In genomic region chr7:143884978-143885559, GRCh38 we compare ENCODE assay signal across 8 cellular contexts. TPM values are rescaled to one million over a fixed set of nuclear protein-coding genes. Genes with fewer than 3 reads are reported as not detected.
DNase-seq lines count a peak whose midpoint lies in the region; ATAC-seq and TF ChIP-seq lines count a peak whose summit lies in the region.

No MANE protein-coding gene starts in this region.

- 0 out of 2 replicates have a peak overlapping the region, but pooled peaks have one; percentile 48 for H2AFZ ChIP-seq in GM23338

- H3K27me3 Mint-ChIP-seq in GM23338 (ENCODE audit: insufficient read depth, low read depth, poor library complexity): peaks cover 11% of the 10 kb centered on the region
- H3K27me3 Mint-ChIP-seq in brain: peaks cover 20% of the 10 kb centered on the region

- H3K9me3 Mint-ChIP-seq in GM23338 (peaks cover 9% of the 10 kb centered on the region; the same call in 2 of the 3 replicates), brain (peaks cover 16 to 21% (median 18%) of the 10 kb centered on the region in 5 experiments)

- ATAC-seq in GM18499 (IDR thresholded peaks at IDR 0.05; ENCODE audit: insufficient read depth, unreplicated experiment): peak; percentile 57
- ATAC-seq in GM23338: peak; percentile 77

- peaks cover 27% of the 10 kb centered on the region for H3K4me1 Mint-ChIP-seq in GM23338
- H3K4me1 Mint-ChIP-seq in brain: peaks cover 56% of the 10 kb centered on the region

- H3K9me2 ChIP-seq in GM23338 (ENCODE audit: insufficient read depth): no peaks in the 10 kb centered on the region

- peak overlapping the region; percentile 83 for H3K4me3 ChIP-seq in GM23338
- peak overlapping the region; percentile 84 for H3K4me3 ChIP-seq in iPS-18c (ENCODE audit: insufficient read depth, low read depth, low read length)
- peak overlapping the region; percentile 49 to 60 (median 55) for H3K4me3 ChIP-seq in skeletal muscle tissue (ENCODE audit: low read length in 3 of 3)

- H3K27ac ChIP-seq in GM23338 (ENCODE audit: low read depth) (no peak overlapping the region), skeletal muscle tissue (ENCODE audit: low read depth, low read length) (no peak overlapping the region)

- H3K9ac ChIP-seq in skeletal muscle tissue (ENCODE audit: low read depth in 1 of 3, low read length in 3 of 3): no peak overlapping the region

- H3K36me3 ChIP-seq in GM23338 (ENCODE audit: insufficient read depth) (no peaks in the 10 kb centered on the region), skeletal muscle tissue (ENCODE audit: control insufficient read depth in 3 of 3, insufficient read depth in 3 of 3, low read length in 3 of 3) (no peaks in the 10 kb centered on the region)

- peaks cover 18% of the 10 kb centered on the region for H3K27me3 ChIP-seq in GM23338 (ENCODE audit: insufficient read depth)
- peaks cover 0 to 2% (median 0%) of the 10 kb centered on the region in 3 donors for H3K27me3 ChIP-seq in skeletal muscle tissue (ENCODE audit: control insufficient read depth in 3 of 3, insufficient read depth in 3 of 3, low read length in 3 of 3)

- H3K36me3 Mint-ChIP-seq in GM23338 (ENCODE audit: low read depth) (peaks cover 14% of the 10 kb centered on the region), brain (peaks cover 45% of the 10 kb centered on the region)

- H3K9me3 ChIP-seq in iPS-18c (ENCODE audit: control insufficient read depth, insufficient read depth, low read length): no peaks in the 10 kb centered on the region
- peaks cover 0 to 5% (median 0%) of the 10 kb centered on the region in 3 donors for H3K9me3 ChIP-seq in skeletal muscle tissue (ENCODE audit: control insufficient read depth in 3 of 3, low read length in 3 of 3)

- no peaks in the 10 kb centered on the region; the same call in 1 of the 2 replicates for H3F3A ChIP-seq in GM23338 (replicated peaks; ENCODE audit: low read depth)

- H3K27ac Mint-ChIP-seq in GM23338 (no peak overlapping the region; the same call in 1 of the 2 replicates), brain (peak overlapping the region; percentile 78 to 98 (median 95))

- H3K79me2 ChIP-seq in GM23338 (replicated peaks; ENCODE audit: insufficient read depth): peaks cover 26% of the 10 kb centered on the region

- H4K20me1 ChIP-seq in GM23338 (replicated peaks; ENCODE audit: insufficient read depth): no peaks in the 10 kb centered on the region; the same call in 1 of the 2 replicates

- H3K4me2 ChIP-seq in GM23338: peak overlapping the region; percentile 97

- DNase-seq in GM23338 (ENCODE audit: low spot score) (peak; percentile 92), M059J (ENCODE audit: low read depth) (peak; percentile 68), COLO668 (lab: John Stamatoyannopoulos, UW; ENCODE audit: unreplicated experiment) (no peak)
- DNase-seq in activated CD4-positive, CD25-positive, alpha-beta regulatory T cell (lab: John Stamatoyannopoulos, UW): no peak

- peak; percentile 14 to 35; a peak in 2 of 4 replicates for TF ChIP-seq CTCF in GM23338 (conservative IDR thresholded peaks at IDR 0.05; ENCODE audit: low read depth in 2 of 2)
- TF ChIP-seq CTCF in brain (conservative IDR thresholded peaks at IDR 0.05): peak in 1 of 2 experiments; percentile 29

- H3K4me3 Mint-ChIP-seq in GM23338 (peak overlapping the region; percentile 89), brain (peak overlapping the region; percentile 91 to 98 (median 93))

- H3K4me1 ChIP-seq in GM23338 (ENCODE audit: insufficient read depth) (peaks cover 27% of the 10 kb centered on the region), skeletal muscle tissue (ENCODE audit: control insufficient read depth in 3 of 3, insufficient read depth in 3 of 3, low read length in 3 of 3) (peaks cover 2 to 10% (median 7%) of the 10 kb centered on the region in 3 donors)

TF ChIP-seq in GM23338, 12 proteins besides CTCF, POLR2A, EP300 and RAD21 (continues in another document):
- TF ChIP-seq REST (IDR thresholded peaks at IDR 0.05; ENCODE audit: unreplicated experiment) (no peak), ZNF331 (CRISPR knock-in tag; IDR thresholded peaks at IDR 0.05; ENCODE audit: low read depth) (no peak), NANOG (IDR thresholded peaks at IDR 0.05; ENCODE audit: borderline replicate concordance) (no peak), STAT1 (IDR thresholded peaks at IDR 0.05; ENCODE audit: unreplicated experiment) (no peak)

RNA-seq across cellular contexts. Expression of gene TCAF1, which starts 16.9 kb away (rescaled TPM):
- 27.2 and 31.3 TPM in 2 replicates for total RNA-seq in GM23338 (2014; rRNA removed; shearing (Covaris generic))
- 13.5 and 15.5 TPM in 2 replicates for polyA plus RNA-seq in GM23338 (2016; fragmentation: Nextera tagmentation; extraction: Ambion mirVana)
- total RNA-seq in M059J (2014; rRNA removed; shearing (Covaris generic)): 43.7 and 45.3 TPM in 2 replicates
- polyA plus RNA-seq in brain (ENCODE audit: insufficient read depth, low read depth, low replicate concordance): 79.9 TPM
- 90.3 TPM for total RNA-seq in skeletal muscle tissue

RNA-seq across cellular contexts. Expression of gene OR2F2, which starts 50.0 kb away (rescaled TPM):
- not detected in 2 replicates for total RNA-seq in GM23338 (2014; rRNA removed; shearing (Covaris generic))
- polyA plus RNA-seq in GM23338 (2016; fragmentation: Nextera tagmentation; extraction: Ambion mirVana) (not detected in 2 replicates), brain (ENCODE audit: insufficient read depth, low read depth, low replicate concordance) (not detected)
- total RNA-seq in M059J (2014; rRNA removed; shearing (Covaris generic)): not detected in 2 replicates
- not detected for total RNA-seq in skeletal muscle tissue

Comparison
In these comparisons a context has a peak if more than half of its experiments do, and no peak if none do; other contexts are left out.
1. DNase-seq: peak in GM23338 (single experiment) and M059J (single experiment); none in COLO668 (single experiment) and activated CD4-positive, CD25-positive, alpha-beta regulatory T cell (0 of 4).
2. Peak in every context shown above with its lines, with median percentiles within 50 percentile points of each other: H3K4me3 ChIP-seq.